ENCODE assay signal across 8 cellular contexts in the genomic region with DNA sequence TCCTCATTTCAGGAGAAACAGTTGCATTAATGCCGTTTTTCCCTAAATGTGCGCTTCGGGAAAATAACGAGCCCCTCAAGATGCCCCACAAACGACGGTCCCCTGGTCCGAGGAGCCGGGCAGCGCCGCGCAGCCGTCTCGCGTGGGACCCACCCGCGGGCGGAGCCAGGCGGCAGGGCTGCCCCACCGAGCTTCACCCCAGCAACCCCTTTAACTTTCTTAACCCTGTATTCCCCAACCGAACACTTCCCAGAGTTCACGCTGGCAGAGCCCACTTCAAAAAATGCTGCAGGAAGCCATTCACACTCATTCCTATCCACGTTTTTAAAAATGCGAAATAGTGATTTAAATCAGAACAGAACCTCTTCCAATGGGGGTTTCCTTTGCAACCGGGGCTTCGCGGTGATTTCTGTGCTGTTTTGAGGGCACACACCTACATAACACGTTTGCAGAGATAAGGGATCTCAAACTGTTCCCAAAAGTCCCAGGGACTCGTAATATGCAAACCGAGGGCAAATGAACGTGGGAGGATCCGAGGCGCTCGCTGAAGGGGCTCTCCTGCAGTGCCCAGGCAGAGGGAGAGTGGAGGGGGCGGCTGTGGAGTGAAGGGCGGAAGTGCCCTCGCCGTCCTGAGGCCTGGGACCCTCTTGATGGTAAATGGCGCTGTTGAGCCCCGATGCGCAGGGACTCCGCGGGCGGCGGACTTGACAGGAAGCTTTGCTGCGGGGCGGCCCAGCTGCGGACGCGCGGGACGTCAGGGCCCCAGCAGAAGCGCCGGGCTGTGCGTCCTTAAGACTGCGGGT.
DNase-seq lines count a peak whose midpoint lies in the region; ATAC-seq and TF ChIP-seq lines count a peak whose summit lies in the region.

No MANE protein-coding gene starts in this region.

- H3K27ac Mint-ChIP-seq in activated T-cell treated with anti-CD3 and anti-CD28 coated beads, Interleukin-2, amount 50 U/mL, for 72 hours = no peak overlapping the region

- H3K4me1 ChIP-seq in ACC112 (ENCODE audit: control insufficient read depth, insufficient read depth, low read length, unreplicated experiment) (no peaks in the 10 kb centered on the region), foreskin keratinocyte (no peaks in the 10 kb centered on the region), neuronal stem cell (ENCODE audit: control insufficient read depth in 2 of 2, insufficient read depth in 1 of 2, low read depth in 1 of 2, low read length in 2 of 2) (peaks cover 0 to 2% of the 10 kb centered on the region in 2 donors), aorta (ENCODE audit: control insufficient read depth in 1 of 2, insufficient read depth in 2 of 2, low read length in 2 of 2) (no peaks in the 10 kb centered on the region)

- no peak overlapping the region for H2BK15ac ChIP-seq in neuronal stem cell (ENCODE audit: low read length)

- H3K27me3 ChIP-seq in ACC112 (ENCODE audit: insufficient read depth, low read length) (peaks cover 23% of the 10 kb centered on the region; the same call in 1 of the 2 replicates), foreskin keratinocyte (peaks cover 16% of the 10 kb centered on the region), neuronal stem cell (ENCODE audit: control insufficient read depth in 3 of 3, insufficient read depth in 3 of 3, low read depth in 1 of 3, low read length in 3 of 3) (peaks cover 0 to 8% (median 0%) of the 10 kb centered on the region in 3 experiments), aorta (ENCODE audit: control insufficient read depth in 1 of 2, insufficient read depth in 2 of 2, low read length in 1 of 2) (no peaks in the 10 kb centered on the region)

- H3K79me1 ChIP-seq in neuronal stem cell (ENCODE audit: low read depth, low read length) = no peaks in the 10 kb centered on the region

- no CpG with 5 or more reads among the region's 55 CpGs for WGBS in neuronal stem cell (ENCODE audit: extremely low coverage in 2 of 2, insufficient read length in 2 of 2, insufficient replicate concordance in 1 of 2), 2 donors
- WGBS in aorta, 2 donors = 0 to 1% methylated on average over 47 to 55 of the region's 55 CpGs

- peak overlapping the region; percentile 5 for H3K9ac ChIP-seq in neuronal stem cell (ENCODE audit: low read depth, low read length, poor library complexity)

- TF ChIP-seq CTCF in foreskin keratinocyte (conservative IDR thresholded peaks at IDR 0.05) = no peak

- H2BK12ac ChIP-seq in neuronal stem cell (ENCODE audit: low read length) = no peak overlapping the region

- no peak overlapping the region for H4K91ac ChIP-seq in neuronal stem cell (ENCODE audit: low read depth, low read length, poor library complexity)

- peaks cover 28% of the 10 kb centered on the region for H3K4me1 Mint-ChIP-seq in activated T-cell treated with anti-CD3 and anti-CD28 coated beads, Interleukin-2, amount 50 U/mL, for 72 hours (ENCODE audit: low read depth)

- no peak overlapping the region for H3K23ac ChIP-seq in neuronal stem cell (ENCODE audit: low read depth, low read length, poor library complexity)

- H3K36me3 ChIP-seq in ACC112 (ENCODE audit: insufficient read depth, low read length) = no peaks in the 10 kb centered on the region
- H3K36me3 ChIP-seq in neuronal stem cell (replicated peaks in 1 of 2; ENCODE audit: control insufficient read depth in 2 of 2, insufficient read depth in 2 of 2, low read length in 2 of 2) = no peaks in the 10 kb centered on the region
- H3K36me3 ChIP-seq in aorta (ENCODE audit: control insufficient read depth in 1 of 2, insufficient read depth in 2 of 2, low read length in 1 of 2) = no peaks in the 10 kb centered on the region

- no peaks in the 10 kb centered on the region for H3K9me3 Mint-ChIP-seq in activated T-cell treated with anti-CD3 and anti-CD28 coated beads, Interleukin-2, amount 50 U/mL, for 72 hours

- peak overlapping the region; percentile 87 to 96 for H3K4me3 Mint-ChIP-seq in activated T-cell treated with anti-CD3 and anti-CD28 coated beads, Interleukin-2, amount 50 U/mL, for 72 hours

- no peaks in the 10 kb centered on the region for H3K9me3 ChIP-seq in neuronal stem cell (replicated peaks in 1 of 2; ENCODE audit: control insufficient read depth in 2 of 2, insufficient read depth in 1 of 2, low read depth in 1 of 2, low read length in 2 of 2)
- no peaks in the 10 kb centered on the region for H3K9me3 ChIP-seq in aorta (ENCODE audit: control insufficient read depth, low read length)

- no peak overlapping the region for H2BK120ac ChIP-seq in neuronal stem cell (ENCODE audit: low read depth, low read length)

- H2BK5ac ChIP-seq in neuronal stem cell (ENCODE audit: low read length) = no peak overlapping the region

- H3K4ac ChIP-seq in neuronal stem cell (ENCODE audit: low read length) = no peak overlapping the region

- H2AK5ac ChIP-seq in neuronal stem cell (ENCODE audit: low read depth, low read length) = no peak overlapping the region

- no peak overlapping the region for H3K14ac ChIP-seq in neuronal stem cell (ENCODE audit: low read length)

- H3K4me2 ChIP-seq in neuronal stem cell (ENCODE audit: insufficient read depth, low read length, poor library complexity, severe bottlenecking) = peak overlapping the region; percentile 69

- intact Hi-C loops in aorta (cut with DNase I) = no loop called here

- H4K8ac ChIP-seq in neuronal stem cell (ENCODE audit: low read depth, low read length) = no peak overlapping the region

- ATAC-seq in GM18519 (IDR thresholded peaks at IDR 0.05; ENCODE audit: low FRiP score, unreplicated experiment) = peak; percentile 75
- ATAC-seq in HG02885 (IDR thresholded peaks at IDR 0.05; ENCODE audit: poor library complexity, unreplicated experiment) = peak; percentile 91
- peak; percentile 94 to 95 for ATAC-seq in activated T-cell treated with anti-CD3 and anti-CD28 coated beads, Interleukin-2, amount 50 U/mL, for 72 hours (replicated peaks in 1 of 2)
- ATAC-seq in foreskin keratinocyte = peak; percentile 90
- ATAC-seq in aorta (ENCODE audit: low FRiP score) = peak; percentile 76

- H3K4me3 ChIP-seq in ACC112 (ENCODE audit: low read depth, low read length) (peak overlapping the region; percentile 83), neuronal stem cell (ENCODE audit: low read length in 2 of 2) (peak overlapping the region; percentile 53 to 84), aorta (ENCODE audit: low read length in 2 of 2) (peak overlapping the region; percentile 70 to 71)

- no peaks in the 10 kb centered on the region for H3K79me2 ChIP-seq in ACC112 (ENCODE audit: control insufficient read depth, insufficient read depth, low read length, unreplicated experiment)

- peak overlapping the region; percentile 84 for H2AFZ ChIP-seq in ACC112 (ENCODE audit: low read length, unreplicated experiment)
- H2AFZ ChIP-seq in neuronal stem cell (ENCODE audit: low read length) = peak overlapping the region; percentile 99

- H3K36me3 Mint-ChIP-seq in activated T-cell treated with anti-CD3 and anti-CD28 coated beads, Interleukin-2, amount 50 U/mL, for 72 hours (ENCODE audit: insufficient read depth in 2 of 2) = no peaks in the 10 kb centered on the region

- H3K18ac ChIP-seq in neuronal stem cell (ENCODE audit: low read length) = peak overlapping the region; percentile 82

- peaks cover 70% of the 10 kb centered on the region for H3K27me3 Mint-ChIP-seq in activated T-cell treated with anti-CD3 and anti-CD28 coated beads, Interleukin-2, amount 50 U/mL, for 72 hours (ENCODE audit: low read depth)

- DNase-seq in NCI-H460 (ENCODE audit: extremely low read depth, low read depth) (peak; percentile 30), foreskin keratinocyte (peak in 1 of 2 donors; percentile 9), neuronal stem cell (ENCODE audit: low spot score) (peak; percentile 69), aorta (peak; percentile 59 to 80)
- DNase-seq in activated T-cell treated with anti-CD3 and anti-CD28 coated beads, Interleukin-2, amount 50 U/mL, for 72 hours = peak; percentile 67 to 74

- H3K27ac ChIP-seq in ACC112 (ENCODE audit: low read depth, low read length) (no peak overlapping the region), foreskin keratinocyte (no peak overlapping the region), neuronal stem cell (replicated peaks; ENCODE audit: low read length) (no peak overlapping the region), aorta (ENCODE audit: low read depth in 1 of 2, low read length in 2 of 2) (peak overlapping the region in 1 of 2 donors; percentile 9)
